2 cellular contexts compared by ENCODE assay signal in genomic region chr14:20098926-20099770, GRCh38.
TF ChIP-seq lines count a peak whose summit lies in the region.

No MANE protein-coding gene starts in this region.

TF ChIP-seq in A549, 52 proteins besides CTCF, POLR2A, EP300 and RAD21:
- peak; percentile 3 for TF ChIP-seq MAFK (IDR thresholded peaks at IDR 0.05; ENCODE audit: partially characterized antibody)

TF ChIP-seq in HepG2, 621 proteins besides CTCF, POLR2A, EP300 and RAD21:
- TF ChIP-seq HNRNPK (IDR thresholded peaks at IDR 0.05; ENCODE audit: low read depth, low read length, poor library complexity, severe bottlenecking), result peak; percentile 52
TF ChIP-seq in HepG2: peak in this region for 1; not testable (repeated sequence) for 620.
